In genomic region chr10:47340613-47341170, GRCh38 we compare ENCODE assay signal across 1 cellular context.
TF ChIP-seq lines count a peak whose summit lies in the region.

No MANE protein-coding gene starts in this region.

TF ChIP-seq in HEK293, 187 proteins besides CTCF, POLR2A, EP300 and RAD21 (continued from another document):
- no peak for TF ChIP-seq PRDM10 (tag by site-specific recombination; IDR thresholded peaks at IDR 0.05)
- TF ChIP-seq ZSCAN18 (tag by site-specific recombination; IDR thresholded peaks at IDR 0.05), result no peak
- no peak for TF ChIP-seq ZNF148 (tag by site-specific recombination; IDR thresholded peaks at IDR 0.05; ENCODE audit: borderline replicate concordance)
- TF ChIP-seq ZNF629 (tag by site-specific recombination; IDR thresholded peaks at IDR 0.05), result peak; percentile 64
- TF ChIP-seq IKZF3 (tag by site-specific recombination; IDR thresholded peaks at IDR 0.05), result peak; percentile 49; the same call in 1 of the 2 replicates
- no peak for TF ChIP-seq ZNF843 (tag by site-specific recombination; IDR thresholded peaks at IDR 0.05)
- TF ChIP-seq ATF2 (tag by site-specific recombination; IDR thresholded peaks at IDR 0.05; ENCODE audit: low read depth), result peak; percentile 94
- TF ChIP-seq ZNF416 (tag by site-specific recombination; IDR thresholded peaks at IDR 0.05), result no peak
- TF ChIP-seq PRDM1 (tag by site-specific recombination; IDR thresholded peaks at IDR 0.05), result 0 out of 2 replicates have a peak, but pooled peaks have one; percentile 17
- TF ChIP-seq ZEB2 (tag by site-specific recombination; IDR thresholded peaks at IDR 0.05), result 0 out of 2 replicates have a peak, but pooled peaks have one; percentile 27
- TF ChIP-seq ZNF660 (tag by site-specific recombination; IDR thresholded peaks at IDR 0.05), result 0 out of 2 replicates have a peak, but pooled peaks have one; percentile 58
- TF ChIP-seq ZNF501 (tag by site-specific recombination; IDR thresholded peaks at IDR 0.05), result no peak
- TF ChIP-seq ELK4 (IDR thresholded peaks at IDR 0.05; ENCODE audit: borderline replicate concordance, low read depth, low read length), result no peak
- TF ChIP-seq ZNF654 (tag by site-specific recombination; IDR thresholded peaks at IDR 0.05; ENCODE audit: low read depth), result peak; percentile 42
